Comparison of ENCODE assay signal across 2 cellular contexts in the genomic region with DNA sequence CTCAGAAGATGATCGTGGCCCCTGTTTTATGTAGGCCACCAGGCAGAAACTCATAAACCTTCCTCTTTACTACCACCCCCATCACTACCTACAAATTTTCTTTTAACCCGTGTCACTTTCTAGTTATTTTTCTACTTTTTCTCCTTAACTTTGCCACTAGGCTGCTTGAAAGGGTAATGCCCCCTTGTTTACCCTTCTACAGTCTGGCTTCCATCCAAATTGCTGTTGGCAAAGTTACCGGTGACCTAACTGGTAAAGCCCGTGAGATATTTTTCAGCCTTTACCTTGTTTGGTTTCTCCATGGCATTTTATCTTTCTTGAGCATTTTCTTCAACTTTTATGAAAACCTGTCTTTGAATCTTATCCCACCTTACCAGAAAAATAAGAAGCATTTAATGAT.
TF ChIP-seq lines count a peak whose summit lies in the region.

No MANE protein-coding gene starts in this region.

TF ChIP-seq in liver, 16 proteins besides CTCF, POLR2A, EP300 and RAD21 (continued from another document):
- TF ChIP-seq, protein P1, sequence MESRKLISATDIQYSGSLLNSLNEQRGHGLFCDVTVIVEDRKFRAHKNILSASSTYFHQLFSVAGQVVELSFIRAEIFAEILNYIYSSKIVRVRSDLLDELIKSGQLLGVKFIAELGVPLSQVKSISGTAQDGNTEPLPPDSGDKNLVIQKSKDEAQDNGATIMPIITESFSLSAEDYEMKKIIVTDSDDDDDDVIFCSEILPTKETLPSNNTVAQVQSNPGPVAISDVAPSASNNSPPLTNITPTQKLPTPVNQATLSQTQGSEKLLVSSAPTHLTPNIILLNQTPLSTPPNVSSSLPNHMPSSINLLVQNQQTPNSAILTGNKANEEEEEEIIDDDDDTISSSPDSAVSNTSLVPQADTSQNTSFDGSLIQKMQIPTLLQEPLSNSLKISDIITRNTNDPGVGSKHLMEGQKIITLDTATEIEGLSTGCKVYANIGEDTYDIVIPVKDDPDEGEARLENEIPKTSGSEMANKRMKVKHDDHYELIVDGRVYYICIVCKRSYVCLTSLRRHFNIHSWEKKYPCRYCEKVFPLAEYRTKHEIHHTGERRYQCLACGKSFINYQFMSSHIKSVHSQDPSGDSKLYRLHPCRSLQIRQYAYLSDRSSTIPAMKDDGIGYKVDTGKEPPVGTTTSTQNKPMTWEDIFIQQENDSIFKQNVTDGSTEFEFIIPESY (IDR thresholded peaks at IDR 0.05), result no peak
- TF ChIP-seq RXRA (IDR thresholded peaks at IDR 0.05) (peak; percentile 37 to 52), SP1 (IDR thresholded peaks at IDR 0.05) (no peak)
- TF ChIP-seq, protein P2, sequence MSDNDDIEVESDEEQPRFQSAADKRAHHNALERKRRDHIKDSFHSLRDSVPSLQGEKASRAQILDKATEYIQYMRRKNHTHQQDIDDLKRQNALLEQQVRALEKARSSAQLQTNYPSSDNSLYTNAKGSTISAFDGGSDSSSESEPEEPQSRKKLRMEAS (IDR thresholded peaks at IDR 0.05), result no peak

TF ChIP-seq in HepG2, 621 proteins besides CTCF, POLR2A, EP300 and RAD21 (continued from another document):
- TF ChIP-seq ZSCAN20 (CRISPR knock-in tag; IDR thresholded peaks at IDR 0.05; ENCODE audit: borderline replicate concordance), result no peak
- TF ChIP-seq HES4 (CRISPR knock-in tag; IDR thresholded peaks at IDR 0.05; ENCODE audit: borderline replicate concordance), result no peak
- no peak for TF ChIP-seq SP5 (CRISPR knock-in tag; IDR thresholded peaks at IDR 0.05; ENCODE audit: borderline replicate concordance, low read depth)
- TF ChIP-seq, protein P3, sequence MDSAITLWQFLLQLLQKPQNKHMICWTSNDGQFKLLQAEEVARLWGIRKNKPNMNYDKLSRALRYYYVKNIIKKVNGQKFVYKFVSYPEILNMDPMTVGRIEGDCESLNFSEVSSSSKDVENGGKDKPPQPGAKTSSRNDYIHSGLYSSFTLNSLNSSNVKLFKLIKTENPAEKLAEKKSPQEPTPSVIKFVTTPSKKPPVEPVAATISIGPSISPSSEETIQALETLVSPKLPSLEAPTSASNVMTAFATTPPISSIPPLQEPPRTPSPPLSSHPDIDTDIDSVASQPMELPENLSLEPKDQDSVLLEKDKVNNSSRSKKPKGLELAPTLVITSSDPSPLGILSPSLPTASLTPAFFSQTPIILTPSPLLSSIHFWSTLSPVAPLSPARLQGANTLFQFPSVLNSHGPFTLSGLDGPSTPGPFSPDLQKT (CRISPR knock-in tag; IDR thresholded peaks at IDR 0.05; ENCODE audit: borderline replicate concordance), result no peak
- no peak for TF ChIP-seq KDM3A (CRISPR knock-in tag; IDR thresholded peaks at IDR 0.05; ENCODE audit: low read depth)
- TF ChIP-seq EZH2 (conservative IDR thresholded peaks at IDR 0.05; ENCODE audit: low read depth, low read length), result no peak
- TF ChIP-seq JDP2 (CRISPR knock-in tag; IDR thresholded peaks at IDR 0.05; ENCODE audit: borderline replicate concordance), result no peak
- TF ChIP-seq MAFK (conservative IDR thresholded peaks at IDR 0.05 in 1 of 2, IDR thresholded peaks at IDR 0.05 in 1 of 2; ENCODE audit: low read length in 2 of 2), result no peak
- TF ChIP-seq WIZ (CRISPR knock-in tag; IDR thresholded peaks at IDR 0.05), result no peak
